In genomic region chr2:223123859-223124610, GRCh38 we compare ENCODE assay signal across 24 cellular contexts.
DNase-seq lines count a peak whose midpoint lies in the region; ATAC-seq and TF ChIP-seq lines count a peak whose summit lies in the region.
"Had no signal": no experiment of that assay in that cellular context is flagged by ENCODE, and none has a peak within 500 bp of the region (broad histone marks: within the 10 kb centered on the region; RNA-seq: fewer than 3 reads in every experiment).

No MANE protein-coding gene starts in this region.

- H3K36me3 Mint-ChIP-seq in T-cell = no peaks in the 10 kb centered on the region
- H3K36me3 Mint-ChIP-seq: activated naive CD8-positive, alpha-beta T cell treated with anti-CD3 and anti-CD28 coated beads, Interleukin-2, amount 10 ng/mL, durations not matched to agents 7 days and 5 days had no signal

- no peaks in the 10 kb centered on the region for H3K36me3 ChIP-seq in SK-N-SH (replicated peaks in 1 of 2; ENCODE audit: control insufficient read depth in 1 of 2, insufficient read depth in 2 of 2, low read length in 1 of 2)
- H3K36me3 ChIP-seq in gastrocnemius medialis = no peaks in the 10 kb centered on the region
- H3K36me3 ChIP-seq: BLaER1, brain microvascular endothelial cell, esophagus muscularis mucosa, ovary had no signal

- H3K4me3 ChIP-seq in SK-N-SH (ENCODE audit: low read depth in 2 of 2, low read length in 1 of 2) (no peak overlapping the region), foreskin fibroblast (ENCODE audit: low read depth in 1 of 2, low read length in 2 of 2) (no peak overlapping the region), gastrocnemius medialis (no peak overlapping the region)
- H3K4me3 ChIP-seq: BLaER1, dorsolateral prefrontal cortex, esophagus muscularis mucosa, ovary, PC-9 had no signal

- CTCF ChIA-PET in SK-N-SH (lab: Yijun Ruan, JAX) = interaction anchor here (0.6 kb wide), 1 partner anchor 16 kb away, joined by 4 read pairs; no protein-coding TSS in a partner anchor
- CTCF ChIA-PET in T-cell (lab: Charles Lee) = no interaction called here

- H3K27me3 ChIP-seq in SK-N-SH (ENCODE audit: insufficient read depth) (no peaks in the 10 kb centered on the region), gastrocnemius medialis (no peaks in the 10 kb centered on the region)
- H3K27me3 ChIP-seq: BLaER1, brain microvascular endothelial cell, esophagus muscularis mucosa, ovary had no signal

- no peak overlapping the region for H3K4me2 ChIP-seq in SK-N-SH
- H3K4me2 ChIP-seq: BLaER1 had no signal

- H3K27ac ChIP-seq in SK-N-SH (ENCODE audit: low read depth in 2 of 2, low read length in 1 of 2) (peak overlapping the region in 1 of 2 experiments; percentile 7; a peak in 2 of 4 replicates), gastrocnemius medialis (peak overlapping the region; percentile 5 to 55 (median 30))
- H3K27ac ChIP-seq: BLaER1, brain microvascular endothelial cell, ovary, PC-9 had no signal

- no peak for TF ChIP-seq EP300 in SK-N-SH (IDR thresholded peaks at IDR 0.05; ENCODE audit: borderline replicate concordance in 1 of 2, low read depth in 1 of 2, low read length in 1 of 2)

- TF ChIP-seq CTCF in SK-N-SH (IDR thresholded peaks at IDR 0.05) (no peak), foreskin fibroblast (IDR thresholded peaks at IDR 0.05; ENCODE audit: low read depth, low read length) (no peak), gastrocnemius medialis (IDR thresholded peaks at IDR 0.05 in 4 of 5, conservative IDR thresholded peaks at IDR 0.05 in 1 of 5) (no peak)

- H3K4me1 ChIP-seq in SK-N-SH (ENCODE audit: control insufficient read depth in 1 of 2, insufficient read depth in 2 of 2, low read depth in 1 of 2, low read length in 1 of 2) (peaks cover 5 to 10% of the 10 kb centered on the region in 2 experiments; a peak in 3 of 4 replicates), gastrocnemius medialis (peaks cover 0 to 25% of the 10 kb centered on the region in 2 donors)

- peak overlapping the region; percentile 7; the same call in 1 of the 2 replicates for H2AFZ ChIP-seq in SK-N-SH (ENCODE audit: low read depth)
- H2AFZ ChIP-seq: PC-9 had no signal

- 77% methylated on average over 6 of the region's 6 CpGs for WGBS in SK-N-SH (ENCODE audit: low lambda C conversion rate)

- no peaks in the 10 kb centered on the region for H3K79me2 ChIP-seq in SK-N-SH (ENCODE audit: insufficient read depth)

- no peak for TF ChIP-seq RAD21 in SK-N-SH (IDR thresholded peaks at IDR 0.05; ENCODE audit: low read length)

- intact Hi-C loops in gastrocnemius medialis (cut with DNase I; ENCODE audit: low total_unique reads) = no loop called here

- H3K9me3 ChIP-seq in SK-N-SH (no peaks in the 10 kb centered on the region), gastrocnemius medialis (no peaks in the 10 kb centered on the region)
- H3K9me3 ChIP-seq: BLaER1, esophagus muscularis mucosa, ovary had no signal

- no peaks in the 10 kb centered on the region for H3K4me1 Mint-ChIP-seq in T-cell
- H3K4me1 Mint-ChIP-seq: activated naive CD8-positive, alpha-beta T cell treated with anti-CD3 and anti-CD28 coated beads, Interleukin-2, amount 10 ng/mL, durations not matched to agents 7 days and 5 days had no signal

- H3F3A ChIP-seq in SK-N-SH (replicated peaks; ENCODE audit: insufficient read depth) = no peaks in the 10 kb centered on the region

- POLR2A ChIA-PET in SK-N-SH (lab: Yijun Ruan, JAX) (no interaction called here), T-cell (lab: Charles Lee) (interaction anchor here in 1 of 2 donors (0.6 kb wide), 1 partner anchor 8 kb away, joined by 3 read pairs; no protein-coding TSS in a partner anchor)

- no peak for TF ChIP-seq POLR2A in gastrocnemius medialis (IDR thresholded peaks at IDR 0.05)

- peaks cover 0 to 2% (median 0%) of the 10 kb centered on the region in 3 donors for H3K9me3 Mint-ChIP-seq in T-cell
- H3K9me3 Mint-ChIP-seq: activated naive CD8-positive, alpha-beta T cell treated with anti-CD3 and anti-CD28 coated beads, Interleukin-2, amount 10 ng/mL, durations not matched to agents 7 days and 5 days had no signal

- no peaks in the 10 kb centered on the region for H4K20me1 ChIP-seq in SK-N-SH (ENCODE audit: insufficient read depth)
- H4K20me1 ChIP-seq: BLaER1 had no signal

- in situ Hi-C loops in gastrocnemius medialis (cut with MboI; ENCODE audit: low sequenced_read_pairs in 4 of 4) = no loop called here

- H3K4me3 Mint-ChIP-seq in T-cell = no peak overlapping the region
- H3K4me3 Mint-ChIP-seq: activated naive CD8-positive, alpha-beta T cell treated with anti-CD3 and anti-CD28 coated beads, Interleukin-2, amount 10 ng/mL, durations not matched to agents 7 days and 5 days had no signal

- no peak overlapping the region for H3K27ac Mint-ChIP-seq in T-cell
- H3K27ac Mint-ChIP-seq: activated naive CD8-positive, alpha-beta T cell treated with anti-CD3 and anti-CD28 coated beads, Interleukin-2, amount 10 ng/mL, durations not matched to agents 7 days and 5 days had no signal

- ATAC-seq in gastrocnemius medialis = peak in 1 of 2 donors; percentile 19
- ATAC-seq in T-cell (replicated peaks in 1 of 4) = no peak
- no peak for ATAC-seq in HG03025 (IDR thresholded peaks at IDR 0.05; ENCODE audit: low FRiP score, unreplicated experiment)
- ATAC-seq: left colon had no signal

- H3K27me3 Mint-ChIP-seq in T-cell = no peaks in the 10 kb centered on the region
- H3K27me3 Mint-ChIP-seq: activated naive CD8-positive, alpha-beta T cell treated with anti-CD3 and anti-CD28 coated beads, Interleukin-2, amount 10 ng/mL, durations not matched to agents 7 days and 5 days had no signal

- no peaks in the 10 kb centered on the region for H3K9me2 ChIP-seq in SK-N-SH

- DNase-seq in EL (peak; percentile 59), SK-N-SH (no peak), foreskin fibroblast (peak; percentile 72 to 90), gastrocnemius medialis (no peak), T-cell (no peak), SHP77 (lab: John Stamatoyannopoulos, UW) (no peak)
- DNase-seq: activated naive CD8-positive, alpha-beta T cell treated with anti-CD3 and anti-CD28 coated beads, Interleukin-2, amount 10 ng/mL, durations not matched to agents 7 days and 5 days; activated T-cell treated with anti-CD3 and anti-CD28 coated beads, Interleukin-2, amount 50 U/mL, for 1 hour; brain microvascular endothelial cell; dorsolateral prefrontal cortex; GDM1; Karpas-422; left colon; NCI-H1417; NCI-H2171; NCI-H774; PC-9; stimulated activated CD4-positive, alpha-beta T cell treated with anti-CD3 and anti-CD28 coated beads, Interleukin-4, amount 100 ng/mL, for 4 hours; stimulated activated CD8-positive, alpha-beta memory T cell treated with anti-CD3 and anti-CD28 coated beads, Interleukin-4, amount 100 ng/mL, for 48 hours; substantia nigra had no signal

- H3K9ac ChIP-seq in SK-N-SH = no peak overlapping the region
- H3K9ac ChIP-seq: BLaER1 had no signal

TF ChIP-seq in SK-N-SH, 30 proteins besides CTCF, POLR2A, EP300 and RAD21:
- TF ChIP-seq SIN3A (IDR thresholded peaks at IDR 0.05; ENCODE audit: borderline replicate concordance, low read depth, low read length) (no peak), TCF12 (IDR thresholded peaks at IDR 0.05) (peak; percentile 17; the same call in 1 of the 2 replicates)

Comparison
In these comparisons a context has a peak if more than half of its experiments do, and no peak if none do; other contexts are left out.
1. DNase-seq: peak in EL (single experiment) and foreskin fibroblast (2 of 2); none in SK-N-SH (single experiment), gastrocnemius medialis (0 of 2), T-cell (0 of 34) and SHP77 (0 of 2).